19 cellular contexts compared by ENCODE assay signal in the genomic region with DNA sequence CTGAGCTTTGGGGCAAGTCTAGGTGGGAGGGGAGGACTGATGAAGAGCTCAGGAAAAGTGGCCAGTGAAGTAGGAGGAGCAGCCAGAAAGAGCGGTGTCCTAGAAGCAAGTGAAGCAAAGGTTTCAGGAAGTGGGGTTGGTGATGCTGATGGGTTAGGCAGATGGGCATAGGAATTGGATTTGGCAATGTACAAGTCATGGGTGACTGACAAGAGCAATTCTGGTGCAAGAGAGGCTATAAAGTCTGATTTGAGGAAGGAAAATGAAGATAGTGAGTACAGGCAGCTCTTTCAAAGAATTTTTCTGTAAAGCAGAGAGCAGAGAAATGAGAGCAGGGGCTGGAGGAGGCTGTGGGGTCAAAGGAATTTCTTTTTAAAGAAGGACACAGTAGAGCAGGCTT. TPM values are rescaled to one million over a fixed set of nuclear protein-coding genes. Genes with fewer than 3 reads are reported as not detected.
"Had no signal": no experiment of that assay in that cellular context is flagged by ENCODE, and none has a peak within 500 bp of the region (broad histone marks: within the 10 kb centered on the region; RNA-seq: fewer than 3 reads in every experiment).

No MANE protein-coding gene starts in this region.

- H3K9ac ChIP-seq: neural progenitor cell had no signal

- DNase-seq: activated CD4-positive, alpha-beta T cell treated with anti-CD3 and anti-CD28 coated beads, Interleukin-2, amount 50 U/mL, for 4 hours; activated naive CD4-positive, alpha-beta T cell treated with anti-CD3 and anti-CD28 coated beads, Interleukin-2, amount 10 ng/mL, durations not matched to agents 7 days and 5 days; activated T-cell treated with anti-CD3 and anti-CD28 coated beads, Interleukin-2, amount 50 U/mL, for 24 hours; dorsolateral prefrontal cortex; immature natural killer cell; naive B cell; T-cell; T-helper 9 cell; trophoblast cell had no signal

- H3K36me3 ChIP-seq: neural progenitor cell had no signal

- H3K4me2 ChIP-seq: neural progenitor cell had no signal

- ATAC-seq: activated CD4-positive, CD25-positive, alpha-beta regulatory T cell treated with anti-CD3 and anti-CD28 coated beads, Interleukin-2, amount 50 U/mL, for 24 hours; esophagus mucosa; stimulated activated effector memory CD8-positive, alpha-beta T cell treated with anti-CD3 and anti-CD28 coated beads, Interleukin-12 subunit alpha, Interleukin-12 subunit beta, amount 100 ng/mL, for 72 hours; T-cell had no signal

- H3K27me3 ChIP-seq: dorsolateral prefrontal cortex, neural progenitor cell had no signal

- H3K27ac ChIP-seq: dorsolateral prefrontal cortex, neural progenitor cell had no signal

- H3K4me3 ChIP-seq: dorsolateral prefrontal cortex, neural progenitor cell had no signal

RNA-seq across cellular contexts. Expression of a gene that starts 19.7 kb away (rescaled TPM):
- polyA plus RNA-seq: immature natural killer cell had no signal

RNA-seq across cellular contexts. Expression of a gene that starts 47.6 kb away (rescaled TPM):
- total RNA-seq: astrocyte, bronchial epithelial cell, esophagus mucosa, fibroblast of villous mesenchyme, mononuclear cell, osteocyte, subcutaneous adipose tissue, T-cell had no signal
- polyA plus RNA-seq: immature natural killer cell had no signal
